9 cellular contexts compared by ENCODE assay signal in the genomic region with DNA sequence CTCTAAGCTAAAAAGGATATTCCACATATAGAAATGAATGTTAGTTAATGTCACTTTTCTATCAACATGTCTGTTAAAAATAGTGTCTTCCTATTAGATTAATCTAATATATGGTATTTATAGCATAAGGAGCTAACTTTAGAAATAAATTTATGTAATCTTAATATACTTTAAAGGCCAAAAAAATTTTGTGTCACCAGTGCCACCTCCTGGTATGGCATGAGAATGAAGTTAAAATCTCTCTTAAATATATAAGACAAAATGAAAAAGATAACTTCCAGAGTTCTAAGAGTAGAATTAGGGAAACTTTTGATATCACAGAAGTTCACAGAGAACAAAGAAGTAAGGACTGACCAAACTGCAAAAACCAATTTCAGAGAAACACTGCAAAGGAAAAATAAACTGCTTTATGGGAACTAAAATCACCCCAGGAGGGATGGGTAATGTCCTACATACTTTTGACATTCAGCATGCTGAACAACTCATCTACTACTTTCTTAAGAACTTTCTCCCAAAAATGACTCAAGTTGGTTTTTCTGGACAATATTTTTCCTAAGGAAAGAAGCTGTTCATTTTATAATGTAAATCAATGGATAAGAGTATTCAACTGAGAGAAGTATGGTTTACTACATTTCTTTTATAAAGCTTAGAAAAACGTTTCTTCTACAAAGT.
DNase-seq lines count a peak whose midpoint lies in the region; ATAC-seq, FAIRE-seq and TF ChIP-seq lines count a peak whose summit lies in the region.
"Had no signal": no experiment of that assay in that cellular context is flagged by ENCODE, and none has a peak within 500 bp of the region (broad histone marks: within the 10 kb centered on the region; RNA-seq: fewer than 3 reads in every experiment).

No MANE protein-coding gene starts in this region.

- H3K36me3 ChIP-seq in OCI-LY1 (ENCODE audit: insufficient read depth, low read length) (peaks cover 44% of the 10 kb centered on the region), endothelial cell of umbilical vein (ENCODE audit: control insufficient read depth in 2 of 2, extremely low read depth in 1 of 2, insufficient read depth in 2 of 2, low read length in 2 of 2) (peaks cover 5 to 10% of the 10 kb centered on the region in 2 experiments)

- no peak for TF ChIP-seq POLR2A in endothelial cell of umbilical vein (IDR thresholded peaks at IDR 0.05; ENCODE audit: low read depth, low read length)
- no peak for TF ChIP-seq POLR2A in GM12892 (IDR thresholded peaks at IDR 0.05; ENCODE audit: low read depth, low read length)

- H2AFZ ChIP-seq in OCI-LY1 (ENCODE audit: low read length) (no peak overlapping the region), endothelial cell of umbilical vein (ENCODE audit: low read depth, low read length) (no peak overlapping the region)

- H3K27ac ChIP-seq in OCI-LY1 (ENCODE audit: low read depth, low read length, poor library complexity, severe bottlenecking) (no peak overlapping the region), endothelial cell of umbilical vein (ENCODE audit: insufficient read depth, low read depth, low read length) (no peak overlapping the region)

- CTCF ChIA-PET in activated CD4-positive, alpha-beta T cell treated with anti-CD3 and anti-CD28 coated beads, Interleukin-2, amount 10 ng/mL, durations not matched to agents 7 days and 5 days (lab: Charles Lee) = interaction anchor here (1.3 to 1.6 kb wide), 2 partner anchors 18 to 145 kb away, joined by 4 read pairs; no protein-coding TSS in a partner anchor
- CTCF ChIA-PET in endothelial cell of umbilical vein (lab: Charles Lee) = interaction anchor here (0.7 to 1.7 kb wide), 21 partner anchors 9 to 451 kb away, joined by 3 to 18 read pairs (median 4); a partner anchor contains a TSS

- H3K9me1 ChIP-seq in endothelial cell of umbilical vein (replicated peaks; ENCODE audit: control insufficient read depth, extremely low read depth, insufficient read depth, low read length) = no peaks in the 10 kb centered on the region

- TF ChIP-seq CTCF in OCI-LY1 (IDR thresholded peaks at IDR 0.05; ENCODE audit: low read length) (peak; percentile 52), endothelial cell of umbilical vein (IDR thresholded peaks at IDR 0.05; ENCODE audit: extremely low read depth in 1 of 2, insufficient read depth in 1 of 2, low read depth in 1 of 2, low read length in 2 of 2) (peak in 1 of 2 donors; percentile 11), retinal pigment epithelial cell (conservative IDR thresholded peaks at IDR 0.05; ENCODE audit: low read depth, low read length) (peak; percentile 53)

- H3K4me3 Mint-ChIP-seq in activated CD4-positive, alpha-beta T cell treated with anti-CD3 and anti-CD28 coated beads, Interleukin-2, amount 10 ng/mL, durations not matched to agents 7 days and 5 days = no peak overlapping the region
- H3K4me3 Mint-ChIP-seq: activated T-cell treated with anti-CD3 and anti-CD28 coated beads, Interleukin-2, amount 50 U/mL, for 72 hours had no signal

- no peaks in the 10 kb centered on the region for H3K9me2 ChIP-seq in OCI-LY1 (ENCODE audit: low read depth, low read length)

- dilution Hi-C loops in endothelial cell of umbilical vein (cut with MboI; ENCODE audit: extremely low pct_ligation_motif_present, low sequenced_read_pairs) = no loop called here

- no peak overlapping the region for H3K27ac Mint-ChIP-seq in activated CD4-positive, alpha-beta T cell treated with anti-CD3 and anti-CD28 coated beads, Interleukin-2, amount 10 ng/mL, durations not matched to agents 7 days and 5 days
- H3K27ac Mint-ChIP-seq: activated T-cell treated with anti-CD3 and anti-CD28 coated beads, Interleukin-2, amount 50 U/mL, for 72 hours had no signal

- H4K20me1 ChIP-seq in OCI-LY1 (ENCODE audit: insufficient read depth, low read length) (no peaks in the 10 kb centered on the region), endothelial cell of umbilical vein (replicated peaks; ENCODE audit: control insufficient read depth, extremely low read depth, insufficient read depth, low read length) (no peaks in the 10 kb centered on the region)

- ATAC-seq in HG03135 (IDR thresholded peaks at IDR 0.05; ENCODE audit: unreplicated experiment) (no peak), GM18868 (IDR thresholded peaks at IDR 0.05; ENCODE audit: unreplicated experiment) (no peak)
- ATAC-seq: activated T-cell treated with anti-CD3 and anti-CD28 coated beads, Interleukin-2, amount 50 U/mL, for 72 hours had no signal

- H3K9me3 Mint-ChIP-seq in activated CD4-positive, alpha-beta T cell treated with anti-CD3 and anti-CD28 coated beads, Interleukin-2, amount 10 ng/mL, durations not matched to agents 7 days and 5 days = no peaks in the 10 kb centered on the region
- H3K9me3 Mint-ChIP-seq: activated T-cell treated with anti-CD3 and anti-CD28 coated beads, Interleukin-2, amount 50 U/mL, for 72 hours had no signal

- H3F3A ChIP-seq in OCI-LY1 (ENCODE audit: insufficient read depth, low read length) = no peaks in the 10 kb centered on the region

- H3K36me3 Mint-ChIP-seq in activated CD4-positive, alpha-beta T cell treated with anti-CD3 and anti-CD28 coated beads, Interleukin-2, amount 10 ng/mL, durations not matched to agents 7 days and 5 days (ENCODE audit: low read depth) = peaks cover 32% of the 10 kb centered on the region

- POLR2A ChIA-PET in activated CD4-positive, alpha-beta T cell treated with anti-CD3 and anti-CD28 coated beads, Interleukin-2, amount 10 ng/mL, durations not matched to agents 7 days and 5 days (lab: Charles Lee) = no interaction called here
- POLR2A ChIA-PET in endothelial cell of umbilical vein (lab: Charles Lee) = no interaction called here

- intact Hi-C loops in endothelial cell of umbilical vein (cut with micrococcal nuclease) = loop anchor here (1.0 to 2.0 kb wide), 2 partner anchors 82 to 449 kb away; a partner anchor contains a TSS

- H3K4me1 ChIP-seq in OCI-LY1 (ENCODE audit: insufficient read depth, low read length, severe bottlenecking) (peaks cover 19% of the 10 kb centered on the region), endothelial cell of umbilical vein (ENCODE audit: control insufficient read depth, extremely low read depth, insufficient read depth, low read length) (no peaks in the 10 kb centered on the region)

- H3K4me3 ChIP-seq in OCI-LY1 (ENCODE audit: low read depth, low read length, poor library complexity, severe bottlenecking) (no peak overlapping the region), endothelial cell of umbilical vein (replicated peaks in 1 of 3; ENCODE audit: insufficient read depth in 1 of 3, low read depth in 1 of 3, low read length in 3 of 3) (no peak overlapping the region), retinal pigment epithelial cell (ENCODE audit: low read length) (no peak overlapping the region)

- no peak overlapping the region for H3K4me2 ChIP-seq in OCI-LY1 (ENCODE audit: low read length)
- no peak overlapping the region for H3K4me2 ChIP-seq in endothelial cell of umbilical vein (ENCODE audit: insufficient read depth, low read length)

- H3K4me1 Mint-ChIP-seq in activated CD4-positive, alpha-beta T cell treated with anti-CD3 and anti-CD28 coated beads, Interleukin-2, amount 10 ng/mL, durations not matched to agents 7 days and 5 days = peaks cover 7% of the 10 kb centered on the region

- DNase-seq in activated CD4-positive, alpha-beta T cell treated with anti-CD3 and anti-CD28 coated beads, Interleukin-2, amount 10 ng/mL, durations not matched to agents 7 days and 5 days = peak; percentile 30
- no peak for DNase-seq in activated CD4-positive, alpha-beta T cell treated with anti-CD3 and anti-CD28 coated beads, Interleukin-2, amount 50 U/mL, for 48 hours
- DNase-seq in endothelial cell of umbilical vein (ENCODE audit: low read depth, low spot score) (peak; percentile 43), retinal pigment epithelial cell (ENCODE audit: low read depth) (no peak), GM12892 (ENCODE audit: insufficient read length) (no peak)

- no peaks in the 10 kb centered on the region for H3K79me2 ChIP-seq in OCI-LY1 (ENCODE audit: insufficient read depth, low read length)
- H3K79me2 ChIP-seq in endothelial cell of umbilical vein (ENCODE audit: control insufficient read depth, insufficient read depth, low read length) = peaks cover 2% of the 10 kb centered on the region

- H3K9ac ChIP-seq in OCI-LY1 (ENCODE audit: low read length) = no peak overlapping the region
- H3K9ac ChIP-seq in endothelial cell of umbilical vein (replicated peaks; ENCODE audit: extremely low read depth, insufficient read depth, low read length) = no peak overlapping the region

- H3K27me3 Mint-ChIP-seq in activated CD4-positive, alpha-beta T cell treated with anti-CD3 and anti-CD28 coated beads, Interleukin-2, amount 10 ng/mL, durations not matched to agents 7 days and 5 days = no peaks in the 10 kb centered on the region

- H3K27me3 ChIP-seq in OCI-LY1 (ENCODE audit: insufficient read depth, low read length) (no peaks in the 10 kb centered on the region), endothelial cell of umbilical vein (ENCODE audit: control insufficient read depth in 2 of 2, insufficient read depth in 2 of 2, low read length in 2 of 2) (no peaks in the 10 kb centered on the region)

- BruUV-seq in endothelial cell of umbilical vein (replicated peaks; lab: Mats Ljungman, UMichigan) = no TSS peak

- no peak for FAIRE-seq in endothelial cell of umbilical vein (lab: Jason Lieb, UNC)
- FAIRE-seq in GM12892 (lab: Jason Lieb, UNC) = no peak

- no peaks in the 10 kb centered on the region for H3K9me3 ChIP-seq in OCI-LY1 (ENCODE audit: low read length)
- H3K9me3 ChIP-seq in endothelial cell of umbilical vein (replicated peaks; ENCODE audit: control insufficient read depth, insufficient read depth, low read length) = no peaks in the 10 kb centered on the region

TF ChIP-seq in endothelial cell of umbilical vein, 7 proteins besides CTCF, POLR2A, EP300 and RAD21:
- TF ChIP-seq FOS (IDR thresholded peaks at IDR 0.05; ENCODE audit: borderline replicate concordance, insufficient read depth, low read length) (no peak), JUN (IDR thresholded peaks at IDR 0.05; ENCODE audit: borderline replicate concordance, insufficient read depth, insufficient read length, low read depth) (no peak), MYC (IDR thresholded peaks at IDR 0.05; ENCODE audit: low read depth, low read length) (no peak), GATA2 (IDR thresholded peaks at IDR 0.05; ENCODE audit: insufficient read depth, insufficient read length, low read depth, low read length) (no peak), EZH2 (IDR thresholded peaks at IDR 0.05; ENCODE audit: borderline replicate concordance, low read depth, low read length, severe bottlenecking) (no peak), POLR2AphosphoS5 (IDR thresholded peaks at IDR 0.05; ENCODE audit: insufficient read depth, low read depth, low read length) (no peak)
- TF ChIP-seq, protein P1, sequence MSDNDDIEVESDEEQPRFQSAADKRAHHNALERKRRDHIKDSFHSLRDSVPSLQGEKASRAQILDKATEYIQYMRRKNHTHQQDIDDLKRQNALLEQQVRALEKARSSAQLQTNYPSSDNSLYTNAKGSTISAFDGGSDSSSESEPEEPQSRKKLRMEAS (IDR thresholded peaks at IDR 0.05; ENCODE audit: insufficient read depth, insufficient read length) = no peak

Comparison
In these comparisons a context has a peak if more than half of its experiments do, and no peak if none do; other contexts are left out.
1. DNase-seq: peak in activated CD4-positive, alpha-beta T cell treated with anti-CD3 and anti-CD28 coated beads, Interleukin-2, amount 10 ng/mL, durations not matched to agents 7 days and 5 days (single experiment) and endothelial cell of umbilical vein (single experiment); none in activated CD4-positive, alpha-beta T cell treated with anti-CD3 and anti-CD28 coated beads, Interleukin-2, amount 50 U/mL, for 48 hours (0 of 2), retinal pigment epithelial cell (single experiment) and GM12892 (single experiment).